In the genomic region with DNA sequence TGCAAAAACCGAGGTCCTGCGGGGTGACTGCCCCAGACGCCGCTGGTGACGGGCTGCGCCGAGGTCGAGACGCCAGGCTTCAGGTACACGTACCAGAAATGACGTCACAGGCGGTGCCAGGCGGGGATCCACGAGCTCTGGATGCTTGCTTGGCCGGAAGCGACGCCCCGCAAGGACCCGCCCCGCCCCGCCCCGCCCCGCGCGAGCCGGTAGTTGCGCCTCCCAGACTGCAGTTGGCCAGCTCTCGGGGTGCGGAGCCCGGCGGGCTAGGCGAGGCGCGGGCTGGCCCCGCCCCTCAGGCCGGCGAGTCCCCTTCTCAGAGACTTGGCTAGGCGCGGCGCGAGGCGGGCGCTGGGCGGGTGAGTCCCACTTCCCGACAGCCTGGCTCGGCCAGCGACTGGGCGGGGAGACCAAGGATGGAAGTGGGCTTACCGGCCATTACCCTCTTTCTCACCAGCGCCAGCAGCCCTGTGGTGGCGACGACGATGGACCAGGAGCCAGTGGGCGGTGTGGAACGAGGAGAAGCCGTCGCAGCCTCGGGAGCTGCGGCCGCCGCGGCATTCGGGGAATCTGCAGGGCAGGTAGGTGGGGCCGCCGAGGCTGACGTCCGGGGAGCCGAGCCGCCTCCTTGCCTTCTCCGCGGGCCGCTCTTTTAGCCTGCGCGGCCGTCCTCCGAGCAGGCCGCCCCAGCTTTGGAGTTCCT, we compare ENCODE assay signal across 8 cellular contexts. TPM values are rescaled to one million over a fixed set of nuclear protein-coding genes. Genes with fewer than 3 reads are reported as not detected.
DNase-seq lines count a peak whose midpoint lies in the region; ATAC-seq and TF ChIP-seq lines count a peak whose summit lies in the region.

A gene with protein sequence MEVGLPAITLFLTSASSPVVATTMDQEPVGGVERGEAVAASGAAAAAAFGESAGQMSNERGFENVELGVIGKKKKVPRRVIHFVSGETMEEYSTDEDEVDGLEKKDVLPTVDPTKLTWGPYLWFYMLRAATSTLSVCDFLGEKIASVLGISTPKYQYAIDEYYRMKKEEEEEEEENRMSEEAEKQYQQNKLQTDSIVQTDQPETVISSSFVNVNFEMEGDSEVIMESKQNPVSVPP (plus strand): TSS at position 225 of the 703 bp plus-strand sequence. CDS start 192 bp downstream, at position 417.

- DNase-seq in BJ (ENCODE audit: low read depth) (peak; percentile 84), NCI-H524 treated with DMSO at 0.1 percent for 48 hours (lab: John Stamatoyannopoulos, UW) (peak; percentile 96), choroid plexus epithelial cell (ENCODE audit: low read depth) (peak; percentile 98), kidney glomerular epithelial cell (lab: John Stamatoyannopoulos, UW) (peak; percentile 86)
- peak; percentile 98 for DNase-seq in activated CD4-positive, alpha-beta T cell treated with anti-CD3 and anti-CD28 coated beads for 4 hours
- peak; percentile 98 for DNase-seq in stimulated activated CD4-positive, alpha-beta T cell treated with anti-CD3 and anti-CD28 coated beads, Interleukin-15, amount 100 ng/mL, for 48 hours (ENCODE audit: low read depth in 2 of 2)

- ATAC-seq in GM19324 (IDR thresholded peaks at IDR 0.05; ENCODE audit: low FRiP score, unreplicated experiment) = peak; percentile 97
- ATAC-seq in HG03460 (IDR thresholded peaks at IDR 0.05; ENCODE audit: unreplicated experiment) = peak; percentile 93

- TF ChIP-seq CTCF in BJ (IDR thresholded peaks at IDR 0.05; ENCODE audit: insufficient read depth, low read depth, low read length) = no peak
- TF ChIP-seq CTCF in choroid plexus epithelial cell (conservative IDR thresholded peaks at IDR 0.05; ENCODE audit: low read depth, low read length) = no peak

- POLR2A ChIA-PET in BJ (lab: Charles Lee) = interaction anchor here (0.5 to 1.1 kb wide), 5 partner anchors 27 to 780 kb away, joined by 3 to 21 read pairs (median 8); a partner anchor contains a TSS

- H3K4me3 ChIP-seq in BJ (ENCODE audit: low read depth, low read length) (peak within 1 kb of the TSS; percentile 73), choroid plexus epithelial cell (ENCODE audit: low read depth, low read length) (peak within 1 kb of the TSS; percentile 94)

- CTCF ChIA-PET in BJ (lab: Yijun Ruan, JAX) = interaction anchor here (0.9 to 1.3 kb wide), 5 partner anchors 9 to 47 kb away, joined by 3 to 5 read pairs (median 3); no protein-coding TSS in a partner anchor

- H3K27me3 ChIP-seq in BJ (ENCODE audit: control insufficient read depth, insufficient read depth, low read length) = no peaks in the 10 kb centered on the region

- peaks cover 1% of the 10 kb centered on the region; the same call in 1 of the 2 replicates for H3K36me3 ChIP-seq in BJ (ENCODE audit: control insufficient read depth, insufficient read depth, low read length)

RNA-seq across cellular contexts. Expression of the gene that starts here (rescaled TPM):
- 29.5 and 48.4 TPM in 2 replicates for polyA plus RNA-seq in BJ (2011; rRNA removed)
- polyA minus RNA-seq in BJ (2011; rRNA and poly(A)+ RNA removed) = 7.3 TPM in 2 replicates

Comparison
In these comparisons a context has a peak if more than half of its experiments do, and no peak if none do; other contexts are left out.
1. Peak in every context shown above with its lines: DNase-seq, ATAC-seq and H3K4me3 ChIP-seq.